27 cellular contexts compared by ENCODE assay signal in the genomic region with DNA sequence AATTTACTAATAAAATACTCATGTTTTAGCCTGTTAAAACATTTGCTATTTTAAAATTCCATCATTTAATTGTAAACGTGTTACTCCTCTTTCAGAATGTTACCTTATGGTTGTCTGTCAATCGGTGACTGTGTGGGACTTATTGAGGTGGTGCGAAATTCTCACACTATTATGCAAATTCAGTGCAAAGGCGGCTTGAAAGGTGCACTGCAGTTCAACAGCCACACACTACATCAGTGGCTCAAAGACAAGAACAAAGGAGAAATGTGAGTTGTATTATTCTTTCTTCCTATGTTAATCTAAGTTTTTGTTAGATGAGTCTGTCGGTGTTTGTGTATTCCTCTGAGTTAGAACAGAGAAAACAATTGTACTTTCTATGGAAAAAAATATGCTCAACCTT.
"Had no signal": no experiment of that assay in that cellular context is flagged by ENCODE, and none has a peak within 500 bp of the region (broad histone marks: within the 10 kb centered on the region; RNA-seq: fewer than 3 reads in every experiment).

No MANE protein-coding gene starts in this region.

- H3K27ac ChIP-seq: brain microvascular endothelial cell, coronary artery, dorsolateral prefrontal cortex, gastrocnemius medialis, hepatocyte, suprapubic skin, tibial artery, VCaP had no signal

- H3K9me3 ChIP-seq: gastrocnemius medialis, suprapubic skin, tibial artery had no signal

- DNase-seq: activated CD4-positive, alpha-beta T cell treated with anti-CD3 and anti-CD28 coated beads for 48 hours; activated CD4-positive, alpha-beta T cell treated with anti-CD3 and anti-CD28 coated beads, Interleukin-2, amount 50 U/mL, for 48 hours; activated CD8-positive, alpha-beta memory T cell treated with anti-CD3 and anti-CD28 coated beads, Interleukin-2, amount 50 U/mL, for 48 hours; activated gamma-delta T cell; activated naive CD4-positive, alpha-beta T cell treated with anti-CD3 and anti-CD28 coated beads, Interleukin-2, amount 50 U/mL, for 16 hours; activated T-cell treated with anti-CD3 and anti-CD28 coated beads, Interleukin-2, amount 50 U/mL, for 24 hours; amniotic stem cell; brain microvascular endothelial cell; dorsolateral prefrontal cortex; effector memory CD4-positive, alpha-beta T cell; gastrocnemius medialis; islet precursor cell; left colon; mesenchymal stem cell; natural killer cell; right cardiac atrium; stimulated activated CD4-positive, alpha-beta T cell treated with anti-CD3 and anti-CD28 coated beads, Interleukin-15, amount 100 ng/mL, for 24 hours; stimulated activated CD4-positive, alpha-beta T cell treated with anti-CD3 and anti-CD28 coated beads, Interleukin-2, amount 100 ng/mL, for 24 hours; stimulated activated naive CD4-positive, alpha-beta T cell; tibial artery had no signal

- H3K4me1 ChIP-seq: suprapubic skin, tibial artery had no signal

- ATAC-seq: activated CD4-positive, CD25-positive, alpha-beta regulatory T cell treated with anti-CD3 and anti-CD28 coated beads, Interleukin-2, amount 50 U/mL, for 24 hours; gastrocnemius medialis; left colon; natural killer cell; right cardiac atrium had no signal

- H3K4me1 Mint-ChIP-seq: natural killer cell had no signal

- H3K79me2 ChIP-seq: hepatocyte had no signal

- H3K27ac Mint-ChIP-seq: natural killer cell; T-helper 2 cell treated with Interferon-gamma antibody and Interleukin-4, amounts not matched to agents 5 μg/mL and 100 μg/mL, for 36 hours had no signal

- H3K27me3 ChIP-seq: brain microvascular endothelial cell, dorsolateral prefrontal cortex, gastrocnemius medialis, hepatocyte, suprapubic skin, tibial artery had no signal

- H3K4me3 ChIP-seq: coronary artery, dorsolateral prefrontal cortex, gastrocnemius medialis, hepatocyte, suprapubic skin, tibial artery had no signal

- FAIRE-seq: astrocyte had no signal

- H3K9me3 Mint-ChIP-seq: activated T-cell treated with anti-CD3 and anti-CD28 coated beads, Interleukin-2, amount 50 U/mL, for 24 hours; natural killer cell; T-helper 2 cell treated with Interferon-gamma antibody and Interleukin-4, amounts not matched to agents 5 μg/mL and 100 μg/mL, for 36 hours had no signal

- H2AFZ ChIP-seq: hepatocyte had no signal

- H3K27me3 Mint-ChIP-seq: activated T-cell treated with anti-CD3 and anti-CD28 coated beads, Interleukin-2, amount 50 U/mL, for 24 hours had no signal

- H3K4me3 Mint-ChIP-seq: activated T-cell treated with anti-CD3 and anti-CD28 coated beads, Interleukin-2, amount 50 U/mL, for 24 hours; natural killer cell; T-helper 2 cell treated with Interferon-gamma antibody and Interleukin-4, amounts not matched to agents 5 μg/mL and 100 μg/mL, for 36 hours had no signal

- H3K4me2 ChIP-seq: hepatocyte had no signal
